1 cellular context compared by ENCODE assay signal in the genomic region with DNA sequence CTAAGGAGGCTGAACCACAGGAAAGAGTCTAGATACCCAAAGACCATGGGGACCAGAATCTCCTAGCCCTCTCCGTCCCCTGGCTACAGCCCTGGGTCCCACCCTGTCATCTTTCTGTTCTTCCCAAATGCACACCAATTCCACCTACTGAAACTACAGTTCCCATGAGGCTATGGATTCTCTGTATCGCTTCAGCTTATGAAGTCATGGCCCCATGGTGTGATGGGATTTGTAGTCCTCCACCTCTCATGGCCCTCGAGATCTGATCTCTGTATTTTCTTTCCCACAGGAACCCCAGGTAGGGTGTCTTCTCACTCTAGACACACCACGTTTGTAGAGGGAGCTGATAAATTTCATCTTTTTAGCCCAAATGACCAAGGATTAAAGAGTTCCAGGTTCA.
TF ChIP-seq lines count a peak whose summit lies in the region.

No MANE protein-coding gene starts in this region.

TF ChIP-seq in K562, 482 proteins besides CTCF, POLR2A, EP300 and RAD21 (continued from another document):
- TF ChIP-seq, protein P1, sequence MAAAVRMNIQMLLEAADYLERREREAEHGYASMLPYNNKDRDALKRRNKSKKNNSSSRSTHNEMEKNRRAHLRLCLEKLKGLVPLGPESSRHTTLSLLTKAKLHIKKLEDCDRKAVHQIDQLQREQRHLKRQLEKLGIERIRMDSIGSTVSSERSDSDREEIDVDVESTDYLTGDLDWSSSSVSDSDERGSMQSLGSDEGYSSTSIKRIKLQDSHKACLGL (CRISPR knock-in tag; IDR thresholded peaks at IDR 0.05; ENCODE audit: borderline replicate concordance, poor library complexity, severe bottlenecking) = no peak
- TF ChIP-seq, protein P2, sequence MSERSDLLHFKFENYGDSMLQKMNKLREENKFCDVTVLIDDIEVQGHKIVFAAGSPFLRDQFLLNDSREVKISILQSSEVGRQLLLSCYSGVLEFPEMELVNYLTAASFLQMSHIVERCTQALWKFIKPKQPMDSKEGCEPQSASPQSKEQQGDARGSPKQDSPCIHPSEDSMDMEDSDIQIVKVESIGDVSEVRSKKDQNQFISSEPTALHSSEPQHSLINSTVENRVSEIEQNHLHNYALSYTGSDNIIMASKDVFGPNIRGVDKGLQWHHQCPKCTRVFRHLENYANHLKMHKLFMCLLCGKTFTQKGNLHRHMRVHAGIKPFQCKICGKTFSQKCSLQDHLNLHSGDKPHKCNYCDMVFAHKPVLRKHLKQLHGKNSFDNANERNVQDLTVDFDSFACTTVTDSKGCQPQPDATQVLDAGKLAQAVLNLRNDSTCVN (CRISPR knock-in tag; IDR thresholded peaks at IDR 0.05) = no peak
- TF ChIP-seq PHTF2 (CRISPR knock-in tag; IDR thresholded peaks at IDR 0.05) (no peak), SRSF7 (optimal IDR thresholded peaks at IDR 0.05; ENCODE audit: low read depth, low read length) (no peak), RBFOX2 (IDR thresholded peaks at IDR 0.05; ENCODE audit: low read depth, low read length) (no peak), CREM (IDR thresholded peaks at IDR 0.05; ENCODE audit: low read depth) (peak; percentile 88), SOX6 (IDR thresholded peaks at IDR 0.05) (no peak), BRD4 (IDR thresholded peaks at IDR 0.05) (no peak), FOXJ2 (tag; IDR thresholded peaks at IDR 0.05) (no peak), HNRNPH1 (optimal IDR thresholded peaks at IDR 0.05; ENCODE audit: low read depth, low read length) (no peak), HDGF (IDR thresholded peaks at IDR 0.05) (no peak), SIN3A (IDR thresholded peaks at IDR 0.05; ENCODE audit: borderline replicate concordance in 2 of 2, control insufficient read depth in 1 of 2, low read depth in 2 of 2, low read length in 2 of 2) (no peak), ZNF57 (CRISPR knock-in tag; IDR thresholded peaks at IDR 0.05) (no peak), NFE2 (IDR thresholded peaks at IDR 0.05; ENCODE audit: low read depth) (no peak)
- TF ChIP-seq, protein P3, sequence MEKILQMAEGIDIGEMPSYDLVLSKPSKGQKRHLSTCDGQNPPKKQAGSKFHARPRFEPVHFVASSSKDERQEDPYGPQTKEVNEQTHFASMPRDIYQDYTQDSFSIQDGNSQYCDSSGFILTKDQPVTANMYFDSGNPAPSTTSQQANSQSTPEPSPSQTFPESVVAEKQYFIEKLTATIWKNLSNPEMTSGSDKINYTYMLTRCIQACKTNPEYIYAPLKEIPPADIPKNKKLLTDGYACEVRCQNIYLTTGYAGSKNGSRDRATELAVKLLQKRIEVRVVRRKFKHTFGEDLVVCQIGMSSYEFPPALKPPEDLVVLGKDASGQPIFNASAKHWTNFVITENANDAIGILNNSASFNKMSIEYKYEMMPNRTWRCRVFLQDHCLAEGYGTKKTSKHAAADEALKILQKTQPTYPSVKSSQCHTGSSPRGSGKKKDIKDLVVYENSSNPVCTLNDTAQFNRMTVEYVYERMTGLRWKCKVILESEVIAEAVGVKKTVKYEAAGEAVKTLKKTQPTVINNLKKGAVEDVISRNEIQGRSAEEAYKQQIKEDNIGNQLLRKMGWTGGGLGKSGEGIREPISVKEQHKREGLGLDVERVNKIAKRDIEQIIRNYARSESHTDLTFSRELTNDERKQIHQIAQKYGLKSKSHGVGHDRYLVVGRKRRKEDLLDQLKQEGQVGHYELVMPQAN (IDR thresholded peaks at IDR 0.05; ENCODE audit: borderline replicate concordance) = no peak
- TF ChIP-seq, protein P4, sequence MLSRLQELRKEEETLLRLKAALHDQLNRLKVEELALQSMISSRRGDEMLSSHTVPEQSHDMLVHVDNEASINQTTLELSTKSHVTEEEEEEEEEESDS (CRISPR knock-in tag; IDR thresholded peaks at IDR 0.05) = no peak
